ENCODE assay signal across 17 cellular contexts in genomic region chr20:51034988-51035656, GRCh38. TPM values are rescaled to one million over a fixed set of nuclear protein-coding genes. Genes with fewer than 3 reads are reported as not detected.
"Had no signal": no experiment of that assay in that cellular context is flagged by ENCODE, and none has a peak within 500 bp of the region (broad histone marks: within the 10 kb centered on the region; RNA-seq: fewer than 3 reads in every experiment).

No MANE protein-coding gene starts in this region.

- H3K9me3 ChIP-seq: esophagus muscularis mucosa, lower lobe of right lung, psoas muscle, testis had no signal

- H3K4me1 Mint-ChIP-seq: activated naive CD4-positive, alpha-beta T cell treated with anti-CD3 and anti-CD28 coated beads, Interleukin-2, amount 50 U/mL, for 24 hours; naive thymus-derived CD8-positive, alpha-beta T cell had no signal

- H3K4me3 ChIP-seq: esophagus muscularis mucosa, lower lobe of right lung, psoas muscle, testis had no signal

- ATAC-seq: lower lobe of right lung; naive thymus-derived CD8-positive, alpha-beta T cell; psoas muscle; sciatic nerve had no signal

- H3K27me3 ChIP-seq: testis had no signal

- H3K4me3 Mint-ChIP-seq: activated naive CD4-positive, alpha-beta T cell treated with anti-CD3 and anti-CD28 coated beads, Interleukin-2, amount 50 U/mL, for 24 hours; naive thymus-derived CD8-positive, alpha-beta T cell; stimulated activated naive CD8-positive, alpha-beta T cell treated with anti-CD3 and anti-CD28 coated beads, Interleukin-15, Interleukin-2, amounts not matched to agents 100 ng/mL and 50 ng/mL, for 24 hours; T-helper 1 cell treated with Interleukin-12 subunit alpha and Interleukin-12 subunit beta and Interleukin-4 antibody, amounts not matched to agents 30 μg/mL and 1 μg/mL, for 36 hours had no signal

- H3K4me1 ChIP-seq: lower lobe of right lung, psoas muscle, testis had no signal

- H3K36me3 Mint-ChIP-seq: activated naive CD4-positive, alpha-beta T cell treated with anti-CD3 and anti-CD28 coated beads, Interleukin-2, amount 50 U/mL, for 24 hours; naive thymus-derived CD8-positive, alpha-beta T cell had no signal

- H3K27ac ChIP-seq: esophagus muscularis mucosa, lower lobe of right lung, psoas muscle, testis had no signal

- H3K27ac Mint-ChIP-seq: activated naive CD4-positive, alpha-beta T cell treated with anti-CD3 and anti-CD28 coated beads, Interleukin-2, amount 50 U/mL, for 24 hours; naive thymus-derived CD8-positive, alpha-beta T cell; stimulated activated naive CD8-positive, alpha-beta T cell treated with anti-CD3 and anti-CD28 coated beads, Interleukin-15, Interleukin-2, amounts not matched to agents 100 ng/mL and 50 ng/mL, for 24 hours; T-helper 1 cell treated with Interleukin-12 subunit alpha and Interleukin-12 subunit beta and Interleukin-4 antibody, amounts not matched to agents 30 μg/mL and 1 μg/mL, for 36 hours had no signal

- H3K36me3 ChIP-seq: esophagus muscularis mucosa, lower lobe of right lung had no signal

- H3K9me3 Mint-ChIP-seq: activated naive CD4-positive, alpha-beta T cell treated with anti-CD3 and anti-CD28 coated beads, Interleukin-2, amount 50 U/mL, for 24 hours; stimulated activated naive CD8-positive, alpha-beta T cell treated with anti-CD3 and anti-CD28 coated beads, Interleukin-15, Interleukin-2, amounts not matched to agents 100 ng/mL and 50 ng/mL, for 24 hours had no signal

- DNase-seq: activated CD4-positive, CD25-positive, alpha-beta regulatory T cell; activated effector memory CD4-positive, alpha-beta T cell treated with Interleukin-2 at 50 U/mL for 16 hours; activated T-cell treated with anti-CD3 and anti-CD28 coated beads, Interleukin-2, amount 50 U/mL, for 1 hour; cerebellar nuclear complex; dermis blood vessel endothelial cell; glutamatergic neuron; lower lobe of right lung; naive thymus-derived CD8-positive, alpha-beta T cell; occipital lobe; psoas muscle; stimulated activated CD4-positive, alpha-beta T cell treated with anti-CD3 and anti-CD28 coated beads, Interleukin-2, amount 100 ng/mL, for 48 hours; testis had no signal

RNA-seq across cellular contexts. Expression of gene KCNG1, which starts 12.2 kb away (rescaled TPM):
- total RNA-seq: lower lobe of right lung, psoas muscle had no signal
- polyA plus RNA-seq: naive thymus-derived CD8-positive, alpha-beta T cell had no signal
